1 cellular context compared by ENCODE assay signal in the genomic region with DNA sequence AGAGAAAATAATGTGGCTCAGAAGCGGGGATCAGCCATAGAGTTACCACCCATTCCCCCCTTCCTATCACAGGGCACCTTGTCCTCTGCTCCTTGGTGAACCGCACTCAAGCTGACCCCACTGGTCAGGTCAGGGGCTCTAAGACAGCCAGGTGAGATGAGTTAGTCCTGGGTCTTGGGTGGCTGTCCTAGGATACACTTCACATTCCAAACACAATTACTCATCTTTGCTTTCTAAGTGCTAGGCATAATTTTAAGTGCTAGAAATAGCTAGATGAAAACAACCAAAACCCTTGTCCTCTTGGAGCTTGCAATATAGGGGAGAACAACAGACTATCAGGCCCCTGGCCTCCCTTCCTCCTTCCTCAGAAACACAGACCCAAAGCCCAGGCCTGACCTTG.
TF ChIP-seq lines count a peak whose summit lies in the region.

No MANE protein-coding gene starts in this region.

TF ChIP-seq in SK-N-SH, 30 proteins besides CTCF, POLR2A, EP300 and RAD21 (continued from another document):
- TF ChIP-seq, protein P1, sequence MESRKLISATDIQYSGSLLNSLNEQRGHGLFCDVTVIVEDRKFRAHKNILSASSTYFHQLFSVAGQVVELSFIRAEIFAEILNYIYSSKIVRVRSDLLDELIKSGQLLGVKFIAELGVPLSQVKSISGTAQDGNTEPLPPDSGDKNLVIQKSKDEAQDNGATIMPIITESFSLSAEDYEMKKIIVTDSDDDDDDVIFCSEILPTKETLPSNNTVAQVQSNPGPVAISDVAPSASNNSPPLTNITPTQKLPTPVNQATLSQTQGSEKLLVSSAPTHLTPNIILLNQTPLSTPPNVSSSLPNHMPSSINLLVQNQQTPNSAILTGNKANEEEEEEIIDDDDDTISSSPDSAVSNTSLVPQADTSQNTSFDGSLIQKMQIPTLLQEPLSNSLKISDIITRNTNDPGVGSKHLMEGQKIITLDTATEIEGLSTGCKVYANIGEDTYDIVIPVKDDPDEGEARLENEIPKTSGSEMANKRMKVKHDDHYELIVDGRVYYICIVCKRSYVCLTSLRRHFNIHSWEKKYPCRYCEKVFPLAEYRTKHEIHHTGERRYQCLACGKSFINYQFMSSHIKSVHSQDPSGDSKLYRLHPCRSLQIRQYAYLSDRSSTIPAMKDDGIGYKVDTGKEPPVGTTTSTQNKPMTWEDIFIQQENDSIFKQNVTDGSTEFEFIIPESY (IDR thresholded peaks at IDR 0.05; ENCODE audit: borderline replicate concordance, low read depth) = no peak
- no peak for TF ChIP-seq NRF1 (IDR thresholded peaks at IDR 0.05; ENCODE audit: low read depth, low read length)
- TF ChIP-seq, protein P2, sequence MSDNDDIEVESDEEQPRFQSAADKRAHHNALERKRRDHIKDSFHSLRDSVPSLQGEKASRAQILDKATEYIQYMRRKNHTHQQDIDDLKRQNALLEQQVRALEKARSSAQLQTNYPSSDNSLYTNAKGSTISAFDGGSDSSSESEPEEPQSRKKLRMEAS (IDR thresholded peaks at IDR 0.05; ENCODE audit: low read depth) = no peak
- TF ChIP-seq FOXJ3 (CRISPR knock-in tag; IDR thresholded peaks at IDR 0.05) = no peak
- TF ChIP-seq JUND (IDR thresholded peaks at IDR 0.05) = peak; percentile 27; the same call in 1 of the 2 replicates
TF ChIP-seq in SK-N-SH: peak in this region for 1.
